Comparison of ENCODE assay signal across 7 cellular contexts in the genomic region with DNA sequence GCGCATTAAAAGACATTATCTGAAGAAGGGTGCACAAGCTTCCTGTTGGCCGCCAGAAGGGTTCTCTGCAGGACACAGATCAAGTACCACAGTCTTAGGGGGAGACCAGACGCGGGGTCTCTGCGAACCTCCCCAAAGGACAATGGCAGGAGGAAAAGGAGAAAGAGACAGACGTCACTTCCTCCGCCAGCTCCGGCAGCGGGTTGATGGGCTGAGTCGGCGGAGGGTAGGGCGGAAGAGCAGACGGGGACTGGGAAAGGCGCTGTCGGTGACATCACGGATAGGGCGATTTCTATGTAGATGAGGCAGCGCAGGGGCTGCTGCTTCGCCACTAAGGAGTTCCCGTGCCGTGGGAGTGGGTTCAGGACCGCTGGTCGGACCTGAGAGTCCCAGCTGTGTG. TPM values are rescaled to one million over a fixed set of nuclear protein-coding genes. Genes with fewer than 3 reads are reported as not detected.
DNase-seq lines count a peak whose midpoint lies in the region; ATAC-seq and TF ChIP-seq lines count a peak whose summit lies in the region.
"Not testable (repeated sequence)": the region's sequence is repeated elsewhere in the genome, so short reads cannot be mapped to it uniquely, and the experiment has no call there.

No MANE protein-coding gene starts in this region.

- peak; percentile 49 for ATAC-seq in GM19043 (IDR thresholded peaks at IDR 0.05; ENCODE audit: low read depth, unreplicated experiment)

- H3K9me3 ChIP-seq in HUES48 (ENCODE audit: control insufficient read depth, insufficient read depth, low read length) = not testable (repeated sequence)

- H3K27ac Mint-ChIP-seq in activated CD4-positive, alpha-beta memory T cell treated with anti-CD3 and anti-CD28 coated beads, Interleukin-2, amount 10 ng/mL, durations not matched to agents 7 days and 5 days = peak overlapping the region; percentile 92
- H3K27ac Mint-ChIP-seq in chondrocyte (ENCODE audit: unreplicated experiment) = peak overlapping the region; percentile 88

- DNase-seq in NOMO-1 treated with dmso at 0.1 percent for 144 hours (lab: John Stamatoyannopoulos, UW; ENCODE audit: unreplicated experiment) = peak; percentile 87
- DNase-seq in activated CD4-positive, alpha-beta memory T cell treated with anti-CD3 and anti-CD28 coated beads, Interleukin-2, amount 10 ng/mL, durations not matched to agents 7 days and 5 days = peak; percentile 86
- DNase-seq in chondrocyte (ENCODE audit: low spot score) = not testable (repeated sequence)
- peak; percentile 93 for DNase-seq in kidney tubule cell (ENCODE audit: low spot score)
- DNase-seq in smooth muscle cell of the brain vasculature (ENCODE audit: low read depth, low spot score) = peak; percentile 55

- not testable (repeated sequence) for H3K9me3 Mint-ChIP-seq in activated CD4-positive, alpha-beta memory T cell treated with anti-CD3 and anti-CD28 coated beads, Interleukin-2, amount 10 ng/mL, durations not matched to agents 7 days and 5 days; chondrocyte (ENCODE audit: low read depth)

- H3K27me3 Mint-ChIP-seq in activated CD4-positive, alpha-beta memory T cell treated with anti-CD3 and anti-CD28 coated beads, Interleukin-2, amount 10 ng/mL, durations not matched to agents 7 days and 5 days; chondrocyte (ENCODE audit: low read depth): not testable (repeated sequence)

- not testable (repeated sequence) for TF ChIP-seq CTCF in chondrocyte (IDR thresholded peaks at IDR 0.05)

- H3K4me1 ChIP-seq in HUES48 (ENCODE audit: control insufficient read depth, insufficient read depth, low read length) = not testable (repeated sequence)

- peak overlapping the region; percentile 77 for H3K4me3 Mint-ChIP-seq in activated CD4-positive, alpha-beta memory T cell treated with anti-CD3 and anti-CD28 coated beads, Interleukin-2, amount 10 ng/mL, durations not matched to agents 7 days and 5 days
- H3K4me3 Mint-ChIP-seq in chondrocyte (ENCODE audit: unreplicated experiment) = peak overlapping the region; percentile 69

- peak overlapping the region; percentile 59 for H3K27ac ChIP-seq in HUES48 (ENCODE audit: low read depth, low read length)

- POLR2A ChIA-PET in activated CD4-positive, alpha-beta memory T cell treated with anti-CD3 and anti-CD28 coated beads, Interleukin-2, amount 10 ng/mL, durations not matched to agents 7 days and 5 days (lab: Charles Lee) = interaction anchor here (0.6 to 1.8 kb wide), 5 partner anchors 119 to 259 kb away, joined by 3 to 33 read pairs (median 25); no protein-coding TSS in a partner anchor

- not testable (repeated sequence) for H3K4me3 ChIP-seq in HUES48 (ENCODE audit: low read depth, low read length)

- H3K36me3 ChIP-seq in HUES48 (ENCODE audit: control insufficient read depth, insufficient read depth, low read length) = not testable (repeated sequence)

- CTCF ChIA-PET in activated CD4-positive, alpha-beta memory T cell treated with anti-CD3 and anti-CD28 coated beads, Interleukin-2, amount 10 ng/mL, durations not matched to agents 7 days and 5 days (lab: Charles Lee) = not testable (repeated sequence)

- H3K36me3 Mint-ChIP-seq in activated CD4-positive, alpha-beta memory T cell treated with anti-CD3 and anti-CD28 coated beads, Interleukin-2, amount 10 ng/mL, durations not matched to agents 7 days and 5 days (ENCODE audit: low read depth); chondrocyte (ENCODE audit: low read depth): not testable (repeated sequence)

- peaks cover 10% of the 10 kb centered on the region for H3K4me1 Mint-ChIP-seq in activated CD4-positive, alpha-beta memory T cell treated with anti-CD3 and anti-CD28 coated beads, Interleukin-2, amount 10 ng/mL, durations not matched to agents 7 days and 5 days
- H3K4me1 Mint-ChIP-seq in chondrocyte (ENCODE audit: low read depth) = not testable (repeated sequence)

- not testable (repeated sequence) for H3K27me3 ChIP-seq in HUES48 (ENCODE audit: control insufficient read depth, insufficient read depth, low read length)

- not testable (repeated sequence) for H3K9ac ChIP-seq in HUES48 (ENCODE audit: low read depth, low read length)

RNA-seq across cellular contexts. Expression of a gene that starts 39.0 kb away (rescaled TPM):
- total RNA-seq in activated CD4-positive, alpha-beta memory T cell treated with anti-CD3 and anti-CD28 coated beads, Interleukin-2, amount 10 ng/mL, durations not matched to agents 7 days and 5 days = under 1 TPM; 0.45 to 0.86 TPM
- total RNA-seq in chondrocyte = not detected in 3 replicates
